9 cellular contexts compared by ENCODE assay signal in genomic region chr14:61470954-61471279, GRCh38.
DNase-seq lines count a peak whose midpoint lies in the region; FAIRE-seq and TF ChIP-seq lines count a peak whose summit lies in the region.
"Had no signal": no experiment of that assay in that cellular context is flagged by ENCODE, and none has a peak within 500 bp of the region (broad histone marks: within the 10 kb centered on the region; RNA-seq: fewer than 3 reads in every experiment).

No MANE protein-coding gene starts in this region.

- peak overlapping the region; percentile 37 for H3K4me2 ChIP-seq in keratinocyte (ENCODE audit: control insufficient read depth, extremely low read depth, insufficient read depth, low read depth, low read length)

- peaks cover 76% of the 10 kb centered on the region for H3K4me1 Mint-ChIP-seq in T-helper 1 cell treated with Interleukin-12 subunit alpha and Interleukin-12 subunit beta and Interleukin-4 antibody, amounts not matched to agents 30 μg/mL and 1 μg/mL, for 36 hours (ENCODE audit: low read depth)
- peaks cover 86% of the 10 kb centered on the region for H3K4me1 Mint-ChIP-seq in activated T-helper 1 cell treated with anti-CD3 and anti-CD28 coated beads, Interleukin-12 subunit alpha, Interleukin-12 subunit beta, Interleukin-2, Interleukin-4 antibody, amounts not matched to agents 30 ng/mL and 10 ng/mL and 1 ng/mL, durations not matched to agents 14 hours and 24 hours and 36 hours (ENCODE audit: low read depth)
- H3K4me1 Mint-ChIP-seq in stimulated activated naive CD8-positive, alpha-beta T cell treated with anti-CD3 and anti-CD28 coated beads, Interleukin-15, Interleukin-2, amounts not matched to agents 100 ng/mL and 50 ng/mL, for 24 hours (ENCODE audit: low read depth) = peaks cover 87% of the 10 kb centered on the region

- DNase-seq in T-helper 1 cell = no peak
- DNase-seq in activated T-helper 1 cell treated with anti-CD3 and anti-CD28 coated beads, Interleukin-12 subunit alpha, Interleukin-12 subunit beta, Interleukin-2, Interleukin-4 antibody, amounts not matched to agents 30 ng/mL and 10 ng/mL and 1 ng/mL, durations not matched to agents 14 hours and 24 hours and 36 hours (ENCODE audit: low spot score) = no peak
- no peak for DNase-seq in keratinocyte (ENCODE audit: low read depth, low spot score)
- DNase-seq in HAP-1 (ENCODE audit: low spot score in 2 of 2) = no peak
- no peak for DNase-seq in activated effector memory CD4-positive, alpha-beta T cell treated with Interleukin-2 at 50 U/mL for 16 hours
- DNase-seq in DMS153 treated with DMSO at 0.1 percent for 48 hours (lab: John Stamatoyannopoulos, UW; ENCODE audit: unreplicated experiment) = no peak
- DNase-seq: T-helper 9 cell had no signal

- H3K4me1 ChIP-seq in keratinocyte (ENCODE audit: control insufficient read depth, extremely low read depth, insufficient read depth, low read length) = peaks cover 60% of the 10 kb centered on the region
- H3K4me1 ChIP-seq in HAP-1 = no peaks in the 10 kb centered on the region

- dilution Hi-C loops in keratinocyte (cut with MboI; ENCODE audit: extremely low pct_ligation_motif_present, low sequenced_read_pairs) = no loop called here

- no peaks in the 10 kb centered on the region for H3K9me1 ChIP-seq in keratinocyte (ENCODE audit: control insufficient read depth, extremely low read depth, insufficient read depth, low read length)

- H3K79me2 ChIP-seq in keratinocyte (ENCODE audit: control insufficient read depth, insufficient read depth, low read length) = no peaks in the 10 kb centered on the region

- no peak overlapping the region for H3K27ac ChIP-seq in keratinocyte (ENCODE audit: control insufficient read depth, insufficient read depth, low read length)

- no peaks in the 10 kb centered on the region for H3K27me3 Mint-ChIP-seq in T-helper 1 cell treated with Interleukin-12 subunit alpha and Interleukin-12 subunit beta and Interleukin-4 antibody, amounts not matched to agents 30 μg/mL and 1 μg/mL, for 36 hours (ENCODE audit: low read depth)
- H3K27me3 Mint-ChIP-seq in activated T-helper 1 cell treated with anti-CD3 and anti-CD28 coated beads, Interleukin-12 subunit alpha, Interleukin-12 subunit beta, Interleukin-2, Interleukin-4 antibody, amounts not matched to agents 30 ng/mL and 10 ng/mL and 1 ng/mL, durations not matched to agents 14 hours and 24 hours and 36 hours (ENCODE audit: insufficient read depth) = no peaks in the 10 kb centered on the region
- no peaks in the 10 kb centered on the region for H3K27me3 Mint-ChIP-seq in stimulated activated naive CD8-positive, alpha-beta T cell treated with anti-CD3 and anti-CD28 coated beads, Interleukin-15, Interleukin-2, amounts not matched to agents 100 ng/mL and 50 ng/mL, for 24 hours

- H3K36me3 Mint-ChIP-seq in T-helper 1 cell treated with Interleukin-12 subunit alpha and Interleukin-12 subunit beta and Interleukin-4 antibody, amounts not matched to agents 30 μg/mL and 1 μg/mL, for 36 hours (ENCODE audit: low read depth) = peaks cover 43% of the 10 kb centered on the region
- peaks cover 45% of the 10 kb centered on the region for H3K36me3 Mint-ChIP-seq in activated T-helper 1 cell treated with anti-CD3 and anti-CD28 coated beads, Interleukin-12 subunit alpha, Interleukin-12 subunit beta, Interleukin-2, Interleukin-4 antibody, amounts not matched to agents 30 ng/mL and 10 ng/mL and 1 ng/mL, durations not matched to agents 14 hours and 24 hours and 36 hours (ENCODE audit: low read depth)
- H3K36me3 Mint-ChIP-seq in stimulated activated naive CD8-positive, alpha-beta T cell treated with anti-CD3 and anti-CD28 coated beads, Interleukin-15, Interleukin-2, amounts not matched to agents 100 ng/mL and 50 ng/mL, for 24 hours (ENCODE audit: low read depth) = peaks cover 75% of the 10 kb centered on the region

- no peaks in the 10 kb centered on the region for H3K27me3 ChIP-seq in keratinocyte (ENCODE audit: control insufficient read depth, extremely low read depth, insufficient read depth, low read length)
- H3K27me3 ChIP-seq in HAP-1 (ENCODE audit: low read depth) = peaks cover 31% of the 10 kb centered on the region

- in situ Hi-C loops in HAP-1 (cut with MboI; ENCODE audit: low sequenced_read_pairs) = no loop called here

- FAIRE-seq in keratinocyte (lab: Jason Lieb, UNC) = no peak

- H3K4me3 ChIP-seq in keratinocyte (ENCODE audit: control insufficient read depth in 2 of 3, extremely low read depth in 1 of 3, insufficient read depth in 2 of 3, low read depth in 1 of 3, low read length in 3 of 3) (no peak overlapping the region), HAP-1 (no peak overlapping the region)

- no peaks in the 10 kb centered on the region for H3K9me3 Mint-ChIP-seq in T-helper 1 cell treated with Interleukin-12 subunit alpha and Interleukin-12 subunit beta and Interleukin-4 antibody, amounts not matched to agents 30 μg/mL and 1 μg/mL, for 36 hours
- no peaks in the 10 kb centered on the region for H3K9me3 Mint-ChIP-seq in activated T-helper 1 cell treated with anti-CD3 and anti-CD28 coated beads, Interleukin-12 subunit alpha, Interleukin-12 subunit beta, Interleukin-2, Interleukin-4 antibody, amounts not matched to agents 30 ng/mL and 10 ng/mL and 1 ng/mL, durations not matched to agents 14 hours and 24 hours and 36 hours
- H3K9me3 Mint-ChIP-seq in stimulated activated naive CD8-positive, alpha-beta T cell treated with anti-CD3 and anti-CD28 coated beads, Interleukin-15, Interleukin-2, amounts not matched to agents 100 ng/mL and 50 ng/mL, for 24 hours = peaks cover 3% of the 10 kb centered on the region

- no peaks in the 10 kb centered on the region for H3K36me3 ChIP-seq in keratinocyte (ENCODE audit: control insufficient read depth in 2 of 2, extremely low read depth in 1 of 2, insufficient read depth in 2 of 2, low read length in 2 of 2)
- H3K36me3 ChIP-seq in HAP-1 (replicated peaks) = no peaks in the 10 kb centered on the region

- no peak for TF ChIP-seq CTCF in keratinocyte (optimal IDR thresholded peaks at IDR 0.05 in 1 of 3, IDR thresholded peaks at IDR 0.05 in 1 of 3, conservative IDR thresholded peaks at IDR 0.05 in 1 of 3; ENCODE audit: extremely low read depth in 1 of 3, insufficient read depth in 2 of 3, low read length in 3 of 3)

- H3K9me3 ChIP-seq in keratinocyte (ENCODE audit: control insufficient read depth, low read depth, low read length) (no peaks in the 10 kb centered on the region), HAP-1 (no peaks in the 10 kb centered on the region)

- peak overlapping the region; percentile 67 for H3K4me3 Mint-ChIP-seq in T-helper 1 cell treated with Interleukin-12 subunit alpha and Interleukin-12 subunit beta and Interleukin-4 antibody, amounts not matched to agents 30 μg/mL and 1 μg/mL, for 36 hours
- H3K4me3 Mint-ChIP-seq in activated T-helper 1 cell treated with anti-CD3 and anti-CD28 coated beads, Interleukin-12 subunit alpha, Interleukin-12 subunit beta, Interleukin-2, Interleukin-4 antibody, amounts not matched to agents 30 ng/mL and 10 ng/mL and 1 ng/mL, durations not matched to agents 14 hours and 24 hours and 36 hours = peak overlapping the region; percentile 84
- H3K4me3 Mint-ChIP-seq in stimulated activated naive CD8-positive, alpha-beta T cell treated with anti-CD3 and anti-CD28 coated beads, Interleukin-15, Interleukin-2, amounts not matched to agents 100 ng/mL and 50 ng/mL, for 24 hours = peak overlapping the region; percentile 84

- no peak overlapping the region for H3K9ac ChIP-seq in keratinocyte (ENCODE audit: control insufficient read depth, extremely low read depth, insufficient read depth, low read length)

- no peak overlapping the region for H2AFZ ChIP-seq in keratinocyte (ENCODE audit: control insufficient read depth, low read length)

- no peaks in the 10 kb centered on the region for H4K20me1 ChIP-seq in keratinocyte (ENCODE audit: control insufficient read depth, extremely low read depth, insufficient read depth, low read length)

- intact Hi-C loops in activated T-helper 1 cell treated with anti-CD3 and anti-CD28 coated beads, Interleukin-12 subunit alpha, Interleukin-12 subunit beta, Interleukin-2, Interleukin-4 antibody, amounts not matched to agents 30 ng/mL and 10 ng/mL and 1 ng/mL, durations not matched to agents 14 hours and 24 hours and 36 hours (cut with micrococcal nuclease) = loop anchor here (10.0 kb wide), 1 partner anchor 94 kb away; no protein-coding TSS in a partner anchor

- peak overlapping the region; percentile 95 for H3K27ac Mint-ChIP-seq in T-helper 1 cell treated with Interleukin-12 subunit alpha and Interleukin-12 subunit beta and Interleukin-4 antibody, amounts not matched to agents 30 μg/mL and 1 μg/mL, for 36 hours
- peak overlapping the region; percentile 75 for H3K27ac Mint-ChIP-seq in activated T-helper 1 cell treated with anti-CD3 and anti-CD28 coated beads, Interleukin-12 subunit alpha, Interleukin-12 subunit beta, Interleukin-2, Interleukin-4 antibody, amounts not matched to agents 30 ng/mL and 10 ng/mL and 1 ng/mL, durations not matched to agents 14 hours and 24 hours and 36 hours
- peak overlapping the region; percentile 99 for H3K27ac Mint-ChIP-seq in stimulated activated naive CD8-positive, alpha-beta T cell treated with anti-CD3 and anti-CD28 coated beads, Interleukin-15, Interleukin-2, amounts not matched to agents 100 ng/mL and 50 ng/mL, for 24 hours
